Comparison of ENCODE assay signal across 29 cellular contexts in genomic region chr2:42806786-42807185, GRCh38. TPM values are rescaled to one million over a fixed set of nuclear protein-coding genes. Genes with fewer than 3 reads are reported as not detected.
"Had no signal": no experiment of that assay in that cellular context is flagged by ENCODE, and none has a peak within 500 bp of the region (broad histone marks: within the 10 kb centered on the region; RNA-seq: fewer than 3 reads in every experiment).

No MANE protein-coding gene starts in this region.

- H3K27me3 ChIP-seq: colonic mucosa, dorsolateral prefrontal cortex, esophagus muscularis mucosa, esophagus squamous epithelium, foreskin keratinocyte, gastrocnemius medialis, gastroesophageal sphincter, heart left ventricle, heart right ventricle had no signal

- H3K36me3 ChIP-seq: colonic mucosa, esophagus muscularis mucosa, esophagus squamous epithelium, gastrocnemius medialis, gastroesophageal sphincter, heart left ventricle, heart right ventricle had no signal

- H3K4me3 ChIP-seq: colonic mucosa, coronary artery, dorsolateral prefrontal cortex, esophagus muscularis mucosa, esophagus squamous epithelium, gastrocnemius medialis, gastroesophageal sphincter, heart left ventricle, heart right ventricle had no signal

- H3K27ac Mint-ChIP-seq: dendritic cell treated with granulocyte-macrophage colony-stimulating factor and Interleukin-4, amounts not matched to agents 40 ng/mL and 50 ng/mL, for 4 days; effector memory CD8-positive, alpha-beta T cell; endodermal cell had no signal

- H3K9me3 ChIP-seq: colonic mucosa, esophagus squamous epithelium, gastrocnemius medialis, gastroesophageal sphincter, heart left ventricle, heart right ventricle had no signal

- H3K27me3 Mint-ChIP-seq: dendritic cell treated with granulocyte-macrophage colony-stimulating factor and Interleukin-4, amounts not matched to agents 40 ng/mL and 50 ng/mL, for 4 days had no signal

- H3K9me3 Mint-ChIP-seq: dendritic cell treated with granulocyte-macrophage colony-stimulating factor and Interleukin-4, amounts not matched to agents 40 ng/mL and 50 ng/mL, for 4 days; effector memory CD8-positive, alpha-beta T cell; endodermal cell had no signal

- H3K4me3 Mint-ChIP-seq: dendritic cell treated with granulocyte-macrophage colony-stimulating factor and Interleukin-4, amounts not matched to agents 40 ng/mL and 50 ng/mL, for 4 days; effector memory CD8-positive, alpha-beta T cell; endodermal cell had no signal

- ATAC-seq: effector memory CD8-positive, alpha-beta T cell; esophagus mucosa; foreskin keratinocyte; gastrocnemius medialis; gastroesophageal sphincter; heart left ventricle; heart right ventricle had no signal

- H3K4me1 ChIP-seq: foreskin keratinocyte had no signal

- H3K27ac ChIP-seq: colonic mucosa, coronary artery, epithelial cell of prostate, esophagus muscularis mucosa, esophagus squamous epithelium, foreskin keratinocyte, gastrocnemius medialis, gastroesophageal sphincter, heart left ventricle, heart right ventricle had no signal

- DNase-seq: colonic mucosa; cortex of kidney; dermis blood vessel endothelial cell; dorsolateral prefrontal cortex; effector CD4-positive, alpha-beta T cell; effector CD8-positive, alpha-beta T cell; effector memory CD4-positive, alpha-beta T cell; effector memory CD8-positive, alpha-beta T cell; endodermal cell; erythroblast; esophagus squamous epithelium; foreskin fibroblast; foreskin keratinocyte; foreskin melanocyte; gastrocnemius medialis; glutamatergic neuron; heart left ventricle; heart right ventricle had no signal

RNA-seq across cellular contexts. Expression of gene HAAO, which starts 14.4 kb away (rescaled TPM):
- total RNA-seq: dermis blood vessel endothelial cell, dermis microvascular lymphatic vessel endothelial cell, glomerular endothelial cell had no signal

RNA-seq across cellular contexts. Expression of gene OXER1, which starts 42.9 kb away (rescaled TPM):
- total RNA-seq: dermis blood vessel endothelial cell, dermis microvascular lymphatic vessel endothelial cell, epithelial cell of proximal tubule, frontal cortex, glomerular endothelial cell had no signal
- polyA plus RNA-seq: fibroblast of lung had no signal
